ENCODE assay signal across 1 cellular context in the genomic region with DNA sequence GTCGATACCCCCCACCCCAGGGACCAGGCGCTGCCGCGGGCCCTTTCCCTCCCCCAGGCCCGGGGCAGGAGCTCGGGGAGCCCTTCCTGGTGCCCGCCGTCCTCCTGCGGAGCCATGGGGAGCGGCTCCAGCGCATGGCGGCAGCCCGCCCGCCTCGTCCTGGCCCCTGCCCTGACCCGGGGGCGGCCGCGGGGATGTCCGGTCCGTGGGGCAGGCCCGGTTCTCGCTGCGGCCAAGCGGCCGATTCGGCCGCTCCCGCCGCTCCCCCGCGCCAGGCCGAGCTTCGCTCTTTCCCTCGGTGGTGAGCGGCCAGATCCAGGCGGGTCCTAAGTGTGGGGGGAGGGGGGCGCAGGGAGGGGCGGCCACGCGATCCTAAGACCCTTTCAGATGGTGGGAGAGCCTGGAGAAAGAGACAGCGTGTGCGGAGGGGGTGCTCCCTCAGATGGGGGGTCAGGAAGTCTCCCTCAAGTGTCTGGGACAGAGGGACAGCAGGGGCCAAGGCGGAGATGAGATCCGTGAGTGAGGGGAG.
A peak's percentile ranks its signal among the peaks of the same experiment; 100 is the strongest.
TF ChIP-seq lines count a peak whose summit lies in the region.

No MANE protein-coding gene starts in this region.

TF ChIP-seq in HEK293, 187 proteins besides CTCF, POLR2A, EP300 and RAD21 (continued from another document):
- TF ChIP-seq, protein P1, sequence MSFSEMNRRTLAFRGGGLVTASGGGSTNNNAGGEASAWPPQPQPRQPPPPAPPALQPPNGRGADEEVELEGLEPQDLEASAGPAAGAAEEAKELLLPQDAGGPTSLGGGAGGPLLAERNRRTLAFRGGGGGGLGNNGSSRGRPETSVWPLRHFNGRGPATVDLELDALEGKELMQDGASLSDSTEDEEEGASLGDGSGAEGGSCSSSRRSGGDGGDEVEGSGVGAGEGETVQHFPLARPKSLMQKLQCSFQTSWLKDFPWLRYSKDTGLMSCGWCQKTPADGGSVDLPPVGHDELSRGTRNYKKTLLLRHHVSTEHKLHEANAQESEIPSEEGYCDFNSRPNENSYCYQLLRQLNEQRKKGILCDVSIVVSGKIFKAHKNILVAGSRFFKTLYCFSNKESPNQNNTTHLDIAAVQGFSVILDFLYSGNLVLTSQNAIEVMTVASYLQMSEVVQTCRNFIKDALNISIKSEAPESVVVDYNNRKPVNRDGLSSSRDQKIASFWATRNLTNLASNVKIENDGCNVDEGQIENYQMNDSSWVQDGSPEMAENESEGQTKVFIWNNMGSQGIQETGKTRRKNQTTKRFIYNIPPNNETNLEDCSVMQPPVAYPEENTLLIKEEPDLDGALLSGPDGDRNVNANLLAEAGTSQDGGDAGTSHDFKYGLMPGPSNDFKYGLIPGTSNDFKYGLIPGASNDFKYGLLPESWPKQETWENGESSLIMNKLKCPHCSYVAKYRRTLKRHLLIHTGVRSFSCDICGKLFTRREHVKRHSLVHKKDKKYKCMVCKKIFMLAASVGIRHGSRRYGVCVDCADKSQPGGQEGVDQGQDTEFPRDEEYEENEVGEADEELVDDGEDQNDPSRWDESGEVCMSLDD (tag by site-specific recombination; IDR thresholded peaks at IDR 0.05), result peak; percentile 70
- TF ChIP-seq, protein P2, sequence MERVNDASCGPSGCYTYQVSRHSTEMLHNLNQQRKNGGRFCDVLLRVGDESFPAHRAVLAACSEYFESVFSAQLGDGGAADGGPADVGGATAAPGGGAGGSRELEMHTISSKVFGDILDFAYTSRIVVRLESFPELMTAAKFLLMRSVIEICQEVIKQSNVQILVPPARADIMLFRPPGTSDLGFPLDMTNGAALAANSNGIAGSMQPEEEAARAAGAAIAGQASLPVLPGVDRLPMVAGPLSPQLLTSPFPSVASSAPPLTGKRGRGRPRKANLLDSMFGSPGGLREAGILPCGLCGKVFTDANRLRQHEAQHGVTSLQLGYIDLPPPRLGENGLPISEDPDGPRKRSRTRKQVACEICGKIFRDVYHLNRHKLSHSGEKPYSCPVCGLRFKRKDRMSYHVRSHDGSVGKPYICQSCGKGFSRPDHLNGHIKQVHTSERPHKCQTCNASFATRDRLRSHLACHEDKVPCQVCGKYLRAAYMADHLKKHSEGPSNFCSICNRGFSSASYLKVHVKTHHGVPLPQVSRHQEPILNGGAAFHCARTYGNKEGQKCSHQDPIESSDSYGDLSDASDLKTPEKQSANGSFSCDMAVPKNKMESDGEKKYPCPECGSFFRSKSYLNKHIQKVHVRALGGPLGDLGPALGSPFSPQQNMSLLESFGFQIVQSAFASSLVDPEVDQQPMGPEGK (tag by site-specific recombination; IDR thresholded peaks at IDR 0.05), result peak; percentile 91
- TF ChIP-seq, protein P3, sequence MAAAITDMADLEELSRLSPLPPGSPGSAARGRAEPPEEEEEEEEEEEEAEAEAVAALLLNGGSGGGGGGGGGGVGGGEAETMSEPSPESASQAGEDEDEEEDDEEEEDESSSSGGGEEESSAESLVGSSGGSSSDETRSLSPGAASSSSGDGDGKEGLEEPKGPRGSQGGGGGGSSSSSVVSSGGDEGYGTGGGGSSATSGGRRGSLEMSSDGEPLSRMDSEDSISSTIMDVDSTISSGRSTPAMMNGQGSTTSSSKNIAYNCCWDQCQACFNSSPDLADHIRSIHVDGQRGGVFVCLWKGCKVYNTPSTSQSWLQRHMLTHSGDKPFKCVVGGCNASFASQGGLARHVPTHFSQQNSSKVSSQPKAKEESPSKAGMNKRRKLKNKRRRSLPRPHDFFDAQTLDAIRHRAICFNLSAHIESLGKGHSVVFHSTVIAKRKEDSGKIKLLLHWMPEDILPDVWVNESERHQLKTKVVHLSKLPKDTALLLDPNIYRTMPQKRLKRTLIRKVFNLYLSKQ (tag by site-specific recombination; IDR thresholded peaks at IDR 0.05; ENCODE audit: borderline replicate concordance), result 0 out of 2 replicates have a peak, but pooled peaks have one; percentile 9
- TF ChIP-seq ZNF140 (tag by site-specific recombination; IDR thresholded peaks at IDR 0.05), result no peak
- TF ChIP-seq, protein P4, sequence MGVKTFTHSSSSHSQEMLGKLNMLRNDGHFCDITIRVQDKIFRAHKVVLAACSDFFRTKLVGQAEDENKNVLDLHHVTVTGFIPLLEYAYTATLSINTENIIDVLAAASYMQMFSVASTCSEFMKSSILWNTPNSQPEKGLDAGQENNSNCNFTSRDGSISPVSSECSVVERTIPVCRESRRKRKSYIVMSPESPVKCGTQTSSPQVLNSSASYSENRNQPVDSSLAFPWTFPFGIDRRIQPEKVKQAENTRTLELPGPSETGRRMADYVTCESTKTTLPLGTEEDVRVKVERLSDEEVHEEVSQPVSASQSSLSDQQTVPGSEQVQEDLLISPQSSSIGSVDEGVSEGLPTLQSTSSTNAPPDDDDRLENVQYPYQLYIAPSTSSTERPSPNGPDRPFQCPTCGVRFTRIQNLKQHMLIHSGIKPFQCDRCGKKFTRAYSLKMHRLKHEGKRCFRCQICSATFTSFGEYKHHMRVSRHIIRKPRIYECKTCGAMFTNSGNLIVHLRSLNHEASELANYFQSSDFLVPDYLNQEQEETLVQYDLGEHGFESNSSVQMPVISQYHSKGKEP (tag by site-specific recombination; IDR thresholded peaks at IDR 0.05), result no peak
- TF ChIP-seq OVOL3 (tag by site-specific recombination; IDR thresholded peaks at IDR 0.05), result 0 out of 2 replicates have a peak, but pooled peaks have one; percentile 25
- TF ChIP-seq ZNF366 (tag by site-specific recombination; conservative IDR thresholded peaks at IDR 0.05), result no peak
- no peak for TF ChIP-seq ZNF274 (IDR thresholded peaks at IDR 0.05; ENCODE audit: low read length)
- no peak for TF ChIP-seq ZNF274 (tag by site-specific recombination; IDR thresholded peaks at IDR 0.05; ENCODE audit: borderline replicate concordance)
- no peak for TF ChIP-seq ZNF221 (tag by site-specific recombination; IDR thresholded peaks at IDR 0.05; ENCODE audit: borderline replicate concordance)
- peak; percentile 68; the same call in 1 of the 2 replicates for TF ChIP-seq GLIS2 (tag by site-specific recombination; IDR thresholded peaks at IDR 0.05)
- TF ChIP-seq ZNF571 (tag by site-specific recombination; IDR thresholded peaks at IDR 0.05), result no peak
- TF ChIP-seq, protein P5, sequence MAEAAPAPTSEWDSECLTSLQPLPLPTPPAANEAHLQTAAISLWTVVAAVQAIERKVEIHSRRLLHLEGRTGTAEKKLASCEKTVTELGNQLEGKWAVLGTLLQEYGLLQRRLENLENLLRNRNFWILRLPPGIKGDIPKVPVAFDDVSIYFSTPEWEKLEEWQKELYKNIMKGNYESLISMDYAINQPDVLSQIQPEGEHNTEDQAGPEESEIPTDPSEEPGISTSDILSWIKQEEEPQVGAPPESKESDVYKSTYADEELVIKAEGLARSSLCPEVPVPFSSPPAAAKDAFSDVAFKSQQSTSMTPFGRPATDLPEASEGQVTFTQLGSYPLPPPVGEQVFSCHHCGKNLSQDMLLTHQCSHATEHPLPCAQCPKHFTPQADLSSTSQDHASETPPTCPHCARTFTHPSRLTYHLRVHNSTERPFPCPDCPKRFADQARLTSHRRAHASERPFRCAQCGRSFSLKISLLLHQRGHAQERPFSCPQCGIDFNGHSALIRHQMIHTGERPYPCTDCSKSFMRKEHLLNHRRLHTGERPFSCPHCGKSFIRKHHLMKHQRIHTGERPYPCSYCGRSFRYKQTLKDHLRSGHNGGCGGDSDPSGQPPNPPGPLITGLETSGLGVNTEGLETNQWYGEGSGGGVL (tag by site-specific recombination; IDR thresholded peaks at IDR 0.05), result peak; percentile 52
- TF ChIP-seq ZNF223 (tag by site-specific recombination; IDR thresholded peaks at IDR 0.05), result no peak
